25 cellular contexts compared by ENCODE assay signal in genomic region chr13:75432811-75433244, GRCh38. TPM values are rescaled to one million over a fixed set of nuclear protein-coding genes. Genes with fewer than 3 reads are reported as not detected.
DNase-seq lines count a peak whose midpoint lies in the region; ATAC-seq and TF ChIP-seq lines count a peak whose summit lies in the region.
"Had no signal": no experiment of that assay in that cellular context is flagged by ENCODE, and none has a peak within 500 bp of the region (broad histone marks: within the 10 kb centered on the region; RNA-seq: fewer than 3 reads in every experiment).

No MANE protein-coding gene starts in this region.

- no peak for TF ChIP-seq CTCF in heart left ventricle (IDR thresholded peaks at IDR 0.05)

- H3K27ac ChIP-seq in heart left ventricle: peak overlapping the region in 9 of 12 donors; percentile 11 to 50 (median 26)
- H3K27ac ChIP-seq: BLaER1 treated with 17β-estradiol and CSF1 and Interleukin-3, amounts not matched to agents 10 nM and 100 nM; esophagus muscularis mucosa; prostate gland; vagina had no signal

- ATAC-seq in heart left ventricle: peak in 1 of 4 donors; percentile 8
- ATAC-seq in left cardiac atrium: no peak
- ATAC-seq in GM18909 (IDR thresholded peaks at IDR 0.05; ENCODE audit: poor library complexity, unreplicated experiment): no peak
- ATAC-seq: stimulated activated effector memory CD8-positive, alpha-beta T cell treated with anti-CD3 and anti-CD28 coated beads, Interleukin-12 subunit alpha, Interleukin-12 subunit beta, amount 100 ng/mL, for 72 hours had no signal

- 55 to 65% (median 60%) methylated on average over 5 of the region's 5 CpGs for WGBS in heart left ventricle, 4 donors

- DNase-seq in heart left ventricle (no peak), left cardiac atrium (no peak), HT-29 (ENCODE audit: low spot score) (peak; percentile 65), kidney tubule cell (ENCODE audit: low spot score) (peak; percentile 72), renal cortical epithelial cell (ENCODE audit: low read depth) (peak; percentile 61), NCI-H446 (lab: John Stamatoyannopoulos, UW) (no peak), NAMALWA (ENCODE audit: low spot score) (no peak)
- DNase-seq: activated CD4-positive, alpha-beta T cell treated with anti-CD3 and anti-CD28 coated beads for 4 hours; aorta; cerebellar nuclear complex; effector CD8-positive, alpha-beta T cell; IMR-90; kidney glomerular epithelial cell; NCI-H1105 treated with DMSO at 0.1 percent for 48 hours; NCI-H526; nephron progenitor cell; SIG-M5; stimulated activated CD4-positive, alpha-beta T cell treated with anti-CD3 and anti-CD28 coated beads, Interleukin-2, amount 100 ng/mL, for 24 hours had no signal

- intact Hi-C loops in heart left ventricle (cut with DNase I) (no loop called here), left cardiac atrium (cut with DNase I) (no loop called here)

- no peak overlapping the region for H3K4me3 ChIP-seq in heart left ventricle
- H3K4me3 ChIP-seq: BLaER1 treated with 17β-estradiol and CSF1 and Interleukin-3, amounts not matched to agents 10 nM and 100 nM; esophagus muscularis mucosa; prostate gland; skin epidermis; vagina had no signal

- H3K36me3 ChIP-seq in heart left ventricle: no peaks in the 10 kb centered on the region
- H3K36me3 ChIP-seq: esophagus muscularis mucosa, prostate gland, vagina had no signal

- peaks cover 0 to 6% (median 0%) of the 10 kb centered on the region in 12 donors for H3K9me3 ChIP-seq in heart left ventricle
- H3K9me3 ChIP-seq: esophagus muscularis mucosa, prostate gland, vagina had no signal

- TF ChIP-seq POLR2A in heart left ventricle (IDR thresholded peaks at IDR 0.05): no peak

- peaks cover 0 to 55% (median 24%) of the 10 kb centered on the region in 12 donors for H3K4me1 ChIP-seq in heart left ventricle

- no peaks in the 10 kb centered on the region for H3K27me3 ChIP-seq in heart left ventricle
- H3K27me3 ChIP-seq: BLaER1 treated with 17β-estradiol and CSF1 and Interleukin-3, amounts not matched to agents 10 nM and 100 nM; esophagus muscularis mucosa; vagina had no signal

RNA-seq across cellular contexts. Expression of gene TBC1D4, which starts 49.1 kb away (rescaled TPM):
- total RNA-seq in heart left ventricle (100 to 1,000 TPM in 3 of 9 donors, 10 to 100 TPM in 6; 52.9 to 158 (median 85.6) TPM), left cardiac atrium (10 to 100 TPM; 47.7 to 54.2 TPM), renal cortical epithelial cell (15.1 and 20.1 TPM in 2 replicates)
- polyA plus RNA-seq in heart left ventricle: 10 to 100 TPM; 26.8 to 31.9 TPM
- 29.0 and 29.6 TPM in 2 replicates for total RNA-seq in HT-29 (2014; rRNA removed; shearing (Covaris generic))

Comparison
In these comparisons a context has a peak if more than half of its experiments do, and no peak if none do; other contexts are left out.
1. DNase-seq: peak in HT-29 (single experiment), kidney tubule cell (single experiment) and renal cortical epithelial cell (single experiment); none in heart left ventricle (0 of 5), left cardiac atrium (single experiment), NCI-H446 (0 of 2) and NAMALWA (single experiment).